ENCODE assay signal across 8 cellular contexts in the genomic region with DNA sequence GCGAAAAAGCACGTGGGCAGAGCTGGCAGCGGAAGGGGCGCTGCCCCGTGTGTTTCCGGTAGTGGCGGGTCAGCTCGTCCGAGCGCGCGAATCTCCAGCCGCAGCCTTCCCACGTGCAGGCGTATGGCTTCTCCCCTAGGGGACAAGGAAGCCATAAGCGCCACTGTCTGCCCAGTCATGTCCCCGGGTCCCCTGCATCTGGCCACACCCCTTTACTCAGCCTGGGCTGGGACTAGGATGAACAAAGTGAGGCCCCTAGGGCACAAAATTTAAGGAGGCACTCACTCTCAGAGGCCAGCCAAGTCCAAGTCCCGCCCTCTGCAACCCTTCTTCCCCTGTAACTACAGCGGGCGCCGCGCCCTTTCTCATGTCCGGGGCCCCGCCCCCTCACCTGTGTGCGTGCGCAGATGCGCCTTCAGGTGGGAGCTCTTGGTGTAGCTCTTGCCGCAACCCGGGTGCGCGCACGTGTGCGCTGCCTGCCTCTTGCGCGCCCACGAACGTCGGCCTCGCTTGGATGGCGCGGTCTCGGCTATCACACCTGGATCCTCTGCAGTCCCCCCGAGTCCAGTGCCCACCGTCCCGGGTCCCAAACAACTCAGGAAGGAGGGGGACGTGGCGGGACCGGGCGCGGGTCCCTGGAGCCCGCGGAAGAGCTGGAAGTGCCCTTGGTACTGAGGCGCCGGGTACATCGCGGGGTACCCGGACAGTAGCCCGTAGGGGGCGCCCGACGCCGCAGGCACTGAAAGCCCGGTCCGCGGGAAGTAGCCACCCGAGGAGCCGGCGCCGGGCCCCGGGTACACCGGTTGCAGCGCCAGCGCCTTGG. TPM values are rescaled to one million over a fixed set of nuclear protein-coding genes. Genes with fewer than 3 reads are reported as not detected.
DNase-seq lines count a peak whose midpoint lies in the region; ATAC-seq, FAIRE-seq and TF ChIP-seq lines count a peak whose summit lies in the region.

No MANE protein-coding gene starts in this region.

- peak overlapping the region; percentile 23 to 35 for H3K4me3 ChIP-seq in cardiac fibroblast (replicated peaks in 1 of 2; ENCODE audit: low read depth in 2 of 2, low read length in 2 of 2)

- DNase-seq in GM12891 (ENCODE audit: insufficient read length, low spot score) (peak; percentile 78), NCI-H187 treated with DMSO at 0.1 percent for 48 hours (lab: John Stamatoyannopoulos, UW) (peak; percentile 67), cardiac fibroblast (ENCODE audit: low read depth in 2 of 2) (peak; percentile 65 to 68), kidney tubule cell (ENCODE audit: low spot score) (peak; percentile 82), GOT3 (lab: John Stamatoyannopoulos, UW) (no peak)
- DNase-seq in activated CD4-positive, CD25-positive, alpha-beta regulatory T cell treated with anti-CD3 and anti-CD28 coated beads, Interleukin-2, amount 50 U/mL, for 16 hours (ENCODE audit: low read depth, low spot score), result peak; percentile 73
- peak; percentile 88 for DNase-seq in stimulated activated CD4-positive, alpha-beta T cell treated with anti-CD3 and anti-CD28 coated beads, Interleukin-4, amount 100 ng/mL, for 24 hours

- no peak for TF ChIP-seq POLR2A in GM12891 (IDR thresholded peaks at IDR 0.05; ENCODE audit: low read depth, low read length)

- TF ChIP-seq CTCF in cardiac fibroblast (IDR thresholded peaks at IDR 0.05; ENCODE audit: low read depth, low read length), result peak; percentile 60

- peak; percentile 98 for FAIRE-seq in GM12891 (lab: Jason Lieb, UNC)

- no peak for ATAC-seq in GM21381 (IDR thresholded peaks at IDR 0.05; ENCODE audit: unreplicated experiment)

TF ChIP-seq in GM12891, 5 proteins besides CTCF, POLR2A, EP300 and RAD21:
- no peak for TF ChIP-seq PAX5 (IDR thresholded peaks at IDR 0.05; ENCODE audit: insufficient read depth, low read length, severe bottlenecking)
- no peak for TF ChIP-seq POLR2AphosphoS5 (IDR thresholded peaks at IDR 0.05; ENCODE audit: low read depth, low read length)
- TF ChIP-seq TAF1 (IDR thresholded peaks at IDR 0.05; ENCODE audit: low read depth, low read length), result no peak
- TF ChIP-seq POU2F2 (IDR thresholded peaks at IDR 0.05; ENCODE audit: low read depth, low read length), result no peak
- no peak for TF ChIP-seq SPI1 (IDR thresholded peaks at IDR 0.05; ENCODE audit: low read depth, low read length)

RNA-seq across cellular contexts. Expression of a gene that starts 1.9 kb away (rescaled TPM):
- polyA plus RNA-seq in GM12891 (2012; ENCODE audit: low read depth, missing spikeins), result 0.05 TPM

RNA-seq across cellular contexts. Expression of a gene that starts 3.9 kb away (rescaled TPM):
- polyA plus RNA-seq in GM12891 (2012; ENCODE audit: low read depth, missing spikeins), result 11.8 TPM

RNA-seq across cellular contexts. Expression of a gene that starts 5.8 kb away (rescaled TPM):
- polyA plus RNA-seq in GM12891 (2012; ENCODE audit: low read depth, missing spikeins), result 27.1 TPM

RNA-seq across cellular contexts. Expression of a gene that starts 34.0 kb away (rescaled TPM):
- 2.5 TPM for polyA plus RNA-seq in GM12891 (2012; ENCODE audit: low read depth, missing spikeins)

RNA-seq across cellular contexts. Expression of a gene that starts 46.8 kb away (rescaled TPM):
- polyA plus RNA-seq in GM12891 (2012; ENCODE audit: low read depth, missing spikeins), result 0.82 TPM
